8 cellular contexts compared by ENCODE assay signal in the genomic region with DNA sequence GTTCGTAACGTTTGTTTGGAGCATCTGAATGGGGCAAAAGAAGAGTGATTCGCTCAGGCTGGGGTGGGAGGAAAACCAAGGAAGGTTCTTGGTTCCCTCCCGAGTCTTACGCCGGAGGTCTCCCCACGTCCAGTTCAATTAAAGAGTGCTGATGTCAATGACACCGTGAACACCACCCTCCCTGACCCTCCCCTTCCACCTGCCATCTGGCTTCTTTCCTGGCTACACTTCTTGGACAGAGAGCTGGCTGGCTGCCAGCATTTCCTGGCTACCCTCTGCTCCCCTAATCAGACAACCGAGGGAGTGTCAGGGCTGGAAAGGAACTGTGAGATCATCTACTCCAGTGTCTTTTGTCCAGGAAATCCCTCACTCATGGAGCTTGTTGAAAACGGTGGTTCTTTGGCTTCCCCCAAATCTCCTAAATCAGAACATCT. TPM values are rescaled to one million over a fixed set of nuclear protein-coding genes. Genes with fewer than 3 reads are reported as not detected.
DNase-seq lines count a peak whose midpoint lies in the region; ATAC-seq and TF ChIP-seq lines count a peak whose summit lies in the region.
"Had no signal": no experiment of that assay in that cellular context is flagged by ENCODE, and none has a peak within 500 bp of the region (broad histone marks: within the 10 kb centered on the region; RNA-seq: fewer than 3 reads in every experiment).

No MANE protein-coding gene starts in this region.

- H3K9me2 ChIP-seq in SK-N-SH = no peaks in the 10 kb centered on the region

- CTCF ChIA-PET in SK-N-SH (lab: Yijun Ruan, JAX) = interaction anchor here (0.6 to 3.5 kb wide), 26 partner anchors 9 to 416 kb away, joined by 3 to 31 read pairs (median 4); a partner anchor contains a TSS

- no peaks in the 10 kb centered on the region for H4K20me1 ChIP-seq in SK-N-SH (ENCODE audit: insufficient read depth)

- POLR2A ChIA-PET in SK-N-SH (lab: Yijun Ruan, JAX) = no interaction called here

- no peak overlapping the region for H3K9ac ChIP-seq in HUES64 (ENCODE audit: low read depth, low read length)
- no peak overlapping the region for H3K9ac ChIP-seq in SK-N-SH

- no peaks in the 10 kb centered on the region for H3K79me2 ChIP-seq in SK-N-SH (ENCODE audit: insufficient read depth)

- ATAC-seq in HG03280 (IDR thresholded peaks at IDR 0.05; ENCODE audit: unreplicated experiment) = no peak
- no peak for ATAC-seq in GM18867 (IDR thresholded peaks at IDR 0.05; ENCODE audit: unreplicated experiment)
- no peak for ATAC-seq in GM21528 (IDR thresholded peaks at IDR 0.05; ENCODE audit: low FRiP score, unreplicated experiment)

- peak overlapping the region; percentile 61 for H3K4me2 ChIP-seq in SK-N-SH

- no peak for TF ChIP-seq POLR2A in thyroid gland (IDR thresholded peaks at IDR 0.05)

- TF ChIP-seq CTCF in SK-N-SH (IDR thresholded peaks at IDR 0.05) (no peak), right atrium auricular region (IDR thresholded peaks at IDR 0.05) (peak; percentile 13 to 46), thyroid gland (IDR thresholded peaks at IDR 0.05) (no peak)

- WGBS in HUES64 = 70% methylated on average over 10 of the region's 10 CpGs
- 8% methylated on average over 10 of the region's 10 CpGs for WGBS in SK-N-SH (ENCODE audit: low lambda C conversion rate)
- 13 to 18% methylated on average over 10 of the region's 10 CpGs for WGBS in thyroid gland, 2 donors

- H3K27ac ChIP-seq in HUES64 (ENCODE audit: low read depth, low read length) (no peak overlapping the region), SK-N-SH (ENCODE audit: low read depth in 2 of 2, low read length in 1 of 2) (no peak overlapping the region), right atrium auricular region (peak overlapping the region; percentile 6 to 11), thyroid gland (no peak overlapping the region)

- H3K4me1 ChIP-seq in HUES64 (ENCODE audit: insufficient read depth, low read length) (no peaks in the 10 kb centered on the region), SK-N-SH (ENCODE audit: control insufficient read depth in 1 of 2, insufficient read depth in 2 of 2, low read depth in 1 of 2, low read length in 1 of 2) (peaks cover 0 to 8% of the 10 kb centered on the region in 2 experiments; a peak in 1 of 4 replicates), right atrium auricular region (peaks cover 0 to 7% of the 10 kb centered on the region in 2 donors), thyroid gland (peaks cover 4 to 6% of the 10 kb centered on the region in 2 donors)

- no peaks in the 10 kb centered on the region for H3K36me3 ChIP-seq in HUES64 (ENCODE audit: insufficient read depth, low read length)
- H3K36me3 ChIP-seq in SK-N-SH (replicated peaks in 1 of 2; ENCODE audit: control insufficient read depth in 1 of 2, insufficient read depth in 2 of 2, low read length in 1 of 2) = no peaks in the 10 kb centered on the region
- H3K36me3 ChIP-seq in right atrium auricular region = no peaks in the 10 kb centered on the region
- no peaks in the 10 kb centered on the region for H3K36me3 ChIP-seq in thyroid gland

- peak overlapping the region; percentile 29 for H3K4me3 ChIP-seq in HUES64 (ENCODE audit: low read length)
- H3K4me3 ChIP-seq in SK-N-SH (ENCODE audit: low read depth in 2 of 2, low read length in 1 of 2) = peak overlapping the region; percentile 25 to 39
- H3K4me3 ChIP-seq in right atrium auricular region = peak overlapping the region in 1 of 2 donors; percentile 18
- H3K4me3 ChIP-seq in thyroid gland (replicated peaks in 1 of 3) = no peak overlapping the region

- H3F3A ChIP-seq in SK-N-SH (replicated peaks; ENCODE audit: insufficient read depth) = no peaks in the 10 kb centered on the region

- DNase-seq in SK-N-SH (peak; percentile 68), right atrium auricular region (ENCODE audit: low spot score) (peak; percentile 68), thyroid gland (peak; percentile 54 to 55)
- DNase-seq: stimulated activated CD4-positive, alpha-beta T cell treated with anti-CD3 and anti-CD28 coated beads, Interleukin-4, amount 100 ng/mL, for 4 hours had no signal

- intact Hi-C loops in thyroid gland (cut with DNase I) = no loop called here

- H3K9me3 ChIP-seq in HUES64 (ENCODE audit: insufficient read depth, low read depth, low read length) (no peaks in the 10 kb centered on the region), SK-N-SH (no peaks in the 10 kb centered on the region), right atrium auricular region (no peaks in the 10 kb centered on the region), thyroid gland (no peaks in the 10 kb centered on the region)

- H2AFZ ChIP-seq in SK-N-SH (ENCODE audit: low read depth) = no peak overlapping the region

- H3K27me3 ChIP-seq in HUES64 (ENCODE audit: insufficient read depth, low read length) (no peaks in the 10 kb centered on the region), SK-N-SH (ENCODE audit: insufficient read depth) (no peaks in the 10 kb centered on the region), right atrium auricular region (no peaks in the 10 kb centered on the region), thyroid gland (no peaks in the 10 kb centered on the region)

- TF ChIP-seq RAD21 in SK-N-SH (IDR thresholded peaks at IDR 0.05; ENCODE audit: low read length) = no peak

- peak in 1 of 2 experiments; percentile 31; a peak in 1 of 4 replicates for TF ChIP-seq EP300 in SK-N-SH (IDR thresholded peaks at IDR 0.05; ENCODE audit: borderline replicate concordance in 1 of 2, low read depth in 1 of 2, low read length in 1 of 2)

TF ChIP-seq in SK-N-SH, 30 proteins besides CTCF, POLR2A, EP300 and RAD21:
- TF ChIP-seq NFIC (IDR thresholded peaks at IDR 0.05; ENCODE audit: borderline replicate concordance) (peak; percentile 86; the same call in 1 of the 2 replicates), POLR2AphosphoS5 (IDR thresholded peaks at IDR 0.05; ENCODE audit: low read depth, low read length) (peak; percentile 14; the same call in 1 of the 2 replicates), TCF12 (IDR thresholded peaks at IDR 0.05) (peak; percentile 86)
- TF ChIP-seq, protein P1, sequence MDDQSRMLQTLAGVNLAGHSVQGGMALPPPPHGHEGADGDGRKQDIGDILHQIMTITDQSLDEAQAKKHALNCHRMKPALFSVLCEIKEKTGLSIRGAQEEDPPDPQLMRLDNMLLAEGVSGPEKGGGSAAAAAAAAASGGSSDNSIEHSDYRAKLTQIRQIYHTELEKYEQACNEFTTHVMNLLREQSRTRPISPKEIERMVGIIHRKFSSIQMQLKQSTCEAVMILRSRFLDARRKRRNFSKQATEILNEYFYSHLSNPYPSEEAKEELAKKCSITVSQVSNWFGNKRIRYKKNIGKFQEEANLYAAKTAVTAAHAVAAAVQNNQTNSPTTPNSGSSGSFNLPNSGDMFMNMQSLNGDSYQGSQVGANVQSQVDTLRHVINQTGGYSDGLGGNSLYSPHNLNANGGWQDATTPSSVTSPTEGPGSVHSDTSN (IDR thresholded peaks at IDR 0.05) = peak; percentile 76
- TF ChIP-seq, protein P2, sequence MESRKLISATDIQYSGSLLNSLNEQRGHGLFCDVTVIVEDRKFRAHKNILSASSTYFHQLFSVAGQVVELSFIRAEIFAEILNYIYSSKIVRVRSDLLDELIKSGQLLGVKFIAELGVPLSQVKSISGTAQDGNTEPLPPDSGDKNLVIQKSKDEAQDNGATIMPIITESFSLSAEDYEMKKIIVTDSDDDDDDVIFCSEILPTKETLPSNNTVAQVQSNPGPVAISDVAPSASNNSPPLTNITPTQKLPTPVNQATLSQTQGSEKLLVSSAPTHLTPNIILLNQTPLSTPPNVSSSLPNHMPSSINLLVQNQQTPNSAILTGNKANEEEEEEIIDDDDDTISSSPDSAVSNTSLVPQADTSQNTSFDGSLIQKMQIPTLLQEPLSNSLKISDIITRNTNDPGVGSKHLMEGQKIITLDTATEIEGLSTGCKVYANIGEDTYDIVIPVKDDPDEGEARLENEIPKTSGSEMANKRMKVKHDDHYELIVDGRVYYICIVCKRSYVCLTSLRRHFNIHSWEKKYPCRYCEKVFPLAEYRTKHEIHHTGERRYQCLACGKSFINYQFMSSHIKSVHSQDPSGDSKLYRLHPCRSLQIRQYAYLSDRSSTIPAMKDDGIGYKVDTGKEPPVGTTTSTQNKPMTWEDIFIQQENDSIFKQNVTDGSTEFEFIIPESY (IDR thresholded peaks at IDR 0.05; ENCODE audit: borderline replicate concordance, low read depth) = no peak

RNA-seq across cellular contexts. Expression of a gene that starts 24.1 kb away (rescaled TPM):
- 0.05 TPM for polyA plus RNA-seq in HUES64 (2013, experiment 1 of 2)
- polyA plus RNA-seq in HUES64 (2013, experiment 2 of 2) = not detected
- polyA plus RNA-seq in SK-N-SH (2012; rRNA removed) = not detected in 2 replicates
- not detected in 2 replicates for polyA plus RNA-seq in SK-N-SH (2012; cell fraction: cytosol; rRNA removed)
- not detected in 2 replicates for polyA plus RNA-seq in SK-N-SH (2012; cell fraction: nucleus; rRNA removed)
- under 1 TPM in 1 of 2 donors, not detected in 1; 0.31 TPM for total RNA-seq in right atrium auricular region
- total RNA-seq in thyroid gland = under 1 TPM in 3 of 4 donors, not detected in 1; 0.15 to 0.78 (median 0.40) TPM

RNA-seq across cellular contexts. Expression of a gene that starts 46.0 kb away (rescaled TPM):
- 19.7 TPM for polyA plus RNA-seq in HUES64 (2013, experiment 1 of 2)
- 25.0 TPM for polyA plus RNA-seq in HUES64 (2013, experiment 2 of 2)
- 9.8 and 11.3 TPM in 2 replicates for polyA plus RNA-seq in SK-N-SH (2012; rRNA removed)
- polyA plus RNA-seq in SK-N-SH (2012; cell fraction: cytosol; rRNA removed) = 14.8 and 16.8 TPM in 2 replicates
- polyA plus RNA-seq in SK-N-SH (2012; cell fraction: nucleus; rRNA removed) = 3.9 and 8.0 TPM in 2 replicates
- 1 to 10 TPM in 1 of 2 donors, under 1 TPM in 1; 0.24 to 1.8 TPM for total RNA-seq in right atrium auricular region
- 1 to 10 TPM in 2 of 4 donors, under 1 TPM in 1, not detected in 1; 0.11 to 2.1 (median 1.0) TPM for total RNA-seq in thyroid gland

RNA-seq across cellular contexts. Expression of a gene that starts 58.7 kb away (rescaled TPM):
- 1.4 TPM for polyA plus RNA-seq in HUES64 (2013, experiment 1 of 2)
- polyA plus RNA-seq in HUES64 (2013, experiment 2 of 2) = 3.1 TPM
- not detected in 2 replicates for polyA plus RNA-seq in SK-N-SH (2012; rRNA removed)
- 0.01 and 0.06 TPM in 2 replicates for polyA plus RNA-seq in SK-N-SH (2012; cell fraction: cytosol; rRNA removed)
- 0.09 TPM in 1 of 2 replicates, not detected in the other for polyA plus RNA-seq in SK-N-SH (2012; cell fraction: nucleus; rRNA removed)
- 10 to 100 TPM; 16.2 to 48.2 TPM for total RNA-seq in right atrium auricular region
- 1 to 10 TPM; 1.9 to 5.5 (median 5.3) TPM for total RNA-seq in thyroid gland

Comparison
In these comparisons a context has a peak if more than half of its experiments do, and no peak if none do; other contexts are left out.
1. H3K27ac ChIP-seq: peak in right atrium auricular region (2 of 2); none in HUES64 (single experiment), SK-N-SH (0 of 2) and thyroid gland (0 of 3).
2. H3K4me3 ChIP-seq: peak in HUES64 (single experiment) and SK-N-SH (2 of 2); none in thyroid gland (0 of 3).
3. CTCF ChIP-seq: peak in right atrium auricular region (2 of 2); none in SK-N-SH (single experiment) and thyroid gland (0 of 6).
4. Peak in every context shown above with its lines, with median percentiles within 50 percentile points of each other: DNase-seq.